In the genomic region with DNA sequence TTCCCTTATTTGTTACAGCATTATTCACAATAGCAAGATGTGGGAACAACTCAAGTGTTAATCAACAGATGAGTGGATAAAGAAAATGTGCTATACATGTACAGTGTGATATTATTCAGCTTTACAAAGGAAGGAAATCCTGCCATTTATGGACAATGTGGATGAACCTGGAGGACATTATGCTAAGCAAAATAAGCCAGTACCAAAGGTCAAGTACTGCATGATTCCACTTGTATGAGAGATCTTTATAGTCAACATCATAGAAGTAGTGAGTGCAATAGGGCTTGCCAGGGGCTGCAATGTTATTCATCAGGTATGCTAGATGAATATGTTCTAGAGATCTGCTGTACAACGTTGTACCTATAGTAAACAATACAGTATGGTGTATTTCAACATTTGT, we compare ENCODE assay signal across 23 cellular contexts.
"Had no signal": no experiment of that assay in that cellular context is flagged by ENCODE, and none has a peak within 500 bp of the region (broad histone marks: within the 10 kb centered on the region; RNA-seq: fewer than 3 reads in every experiment).

No MANE protein-coding gene starts in this region.

- H3K36me3 ChIP-seq: cardiac muscle cell, left ventricle myocardium inferior, neural progenitor cell, prostate gland, suprapubic skin, transverse colon, uterus had no signal

- ATAC-seq: activated T-cell treated with anti-CD3 and anti-CD28 coated beads, Interleukin-2, amount 50 U/mL, for 72 hours; right cardiac atrium; stimulated activated naive CD8-positive, alpha-beta T cell treated with anti-CD3 and anti-CD28 coated beads, Interleukin-15, amount 100 ng/mL, for 72 hours had no signal

- H3K27ac ChIP-seq: cardiac muscle cell, left ventricle myocardium inferior, neural progenitor cell, suprapubic skin, transverse colon, uterus, VCaP had no signal

- H3K4me1 ChIP-seq: neural progenitor cell, prostate gland, uterus had no signal

- H3K9me3 ChIP-seq: left ventricle myocardium inferior, prostate gland, suprapubic skin, transverse colon, uterus had no signal

- H3K27me3 ChIP-seq: cardiac muscle cell, neural progenitor cell, suprapubic skin, transverse colon, uterus had no signal

- DNase-seq: activated CD4-positive, alpha-beta T cell treated with anti-CD3 and anti-CD28 coated beads for 1 hour; activated CD8-positive, alpha-beta memory T cell treated with anti-CD3 and anti-CD28 coated beads for 24 hours; activated CD8-positive, alpha-beta memory T cell treated with anti-CD3 and anti-CD28 coated beads, Interleukin-2, amount 50 U/mL, for 48 hours; activated gamma-delta T cell; activated T-cell treated with anti-CD3 and anti-CD28 coated beads, Interleukin-2, amount 50 U/mL, for 72 hours; erythroblast; foreskin melanocyte; hypothalamus; islet precursor cell; left ventricle myocardium inferior; naive B cell; right cardiac atrium; stimulated activated CD4-positive, alpha-beta T cell treated with anti-CD3 and anti-CD28 coated beads, Interleukin-15, amount 100 ng/mL, for 24 hours; stimulated activated CD4-positive, alpha-beta T cell treated with anti-CD3 and anti-CD28 coated beads, Interleukin-2, amount 100 ng/mL, for 48 hours; stimulated activated naive CD8-positive, alpha-beta T cell treated with anti-CD3 and anti-CD28 coated beads, Interleukin-15, amount 100 ng/mL, for 72 hours; transverse colon; uterus had no signal

- H3K4me3 ChIP-seq: cardiac muscle cell, left ventricle myocardium inferior, neural progenitor cell, prostate gland, skin epidermis, suprapubic skin, transverse colon, uterus had no signal
